Comparison of ENCODE assay signal across 25 cellular contexts in the genomic region with DNA sequence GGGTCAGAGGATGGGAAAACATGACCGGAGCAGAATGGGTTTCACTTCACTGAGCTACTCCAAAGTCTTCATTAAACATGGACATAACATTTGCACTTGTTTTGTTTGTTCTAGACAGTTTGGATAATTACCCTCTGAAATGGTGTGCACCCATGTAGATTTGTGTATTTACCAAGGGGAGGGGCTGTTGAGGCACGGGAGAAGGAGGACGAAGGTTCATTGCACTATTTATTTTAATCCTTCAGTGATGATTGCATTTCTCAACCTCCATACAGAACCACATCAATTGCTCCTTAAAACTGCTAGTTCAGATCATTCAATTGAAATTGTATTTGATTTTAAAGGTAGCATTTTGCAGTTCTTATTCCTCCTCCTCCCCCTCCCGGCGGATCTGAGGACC.
A peak's percentile ranks its signal among the peaks of the same experiment; 100 is the strongest.
DNase-seq lines count a peak whose midpoint lies in the region; ATAC-seq, FAIRE-seq and TF ChIP-seq lines count a peak whose summit lies in the region.
"Had no signal": no experiment of that assay in that cellular context is flagged by ENCODE, and none has a peak within 500 bp of the region (broad histone marks: within the 10 kb centered on the region; RNA-seq: fewer than 3 reads in every experiment).

No MANE protein-coding gene starts in this region.

- no peak for FAIRE-seq in K562 (lab: Jason Lieb, UNC)
- FAIRE-seq: GM12891, GM18507, HTR-8/SVneo had no signal

- TF ChIP-seq CTCF in BE2C (IDR thresholded peaks at IDR 0.05; ENCODE audit: low read depth, low read length) (0 out of 2 replicates have a peak, but pooled peaks have one; percentile 4), K562 (IDR thresholded peaks at IDR 0.05 in 2 of 3, conservative IDR thresholded peaks at IDR 0.05 in 1 of 3; ENCODE audit: insufficient read depth in 2 of 3, low read depth in 1 of 3, low read length in 3 of 3) (no peak; a peak in 1 of 6 replicates), chondrocyte (IDR thresholded peaks at IDR 0.05) (no peak), heart right ventricle (IDR thresholded peaks at IDR 0.05) (no peak)

- no peaks in the 10 kb centered on the region for H3K9me1 ChIP-seq in K562 (ENCODE audit: control insufficient read depth, insufficient read depth, low read length)

- ATAC-seq in K562 (peak; percentile 29; the same call in 1 of the 3 replicates), heart right ventricle (no peak)
- ATAC-seq: GM23338, HCT116 had no signal

- no peak for TF ChIP-seq POLR2A in K562 (conservative IDR thresholded peaks at IDR 0.05)

- peak; percentile 15 for DNase-seq in DMS53 (lab: John Stamatoyannopoulos, UW)
- DNase-seq in DMS53 treated with DMSO at 0.1 percent for 48 hours (lab: John Stamatoyannopoulos, UW; ENCODE audit: unreplicated experiment), result no peak
- DNase-seq in BE2C, result no peak
- peak; percentile 69 for DNase-seq in NCI-H526 treated with DMSO at 0.1 percent for 48 hours (lab: John Stamatoyannopoulos, UW)
- DNase-seq in K562 (ENCODE audit: extremely low read depth in 1 of 4, low spot score in 3 of 4), result no peak
- DNase-seq in chondrocyte (ENCODE audit: low spot score), result no peak
- no peak for DNase-seq in stimulated activated naive CD4-positive, alpha-beta T cell (lab: John Stamatoyannopoulos, UW)
- DNase-seq in heart right ventricle, result no peak
- DNase-seq: Calu3; CD4-positive, CD25-positive, alpha-beta regulatory T cell; Kasumi-1; NCI-H1092 treated with DMSO at 0.1 percent for 48 hours; NCI-H187; NCI-H2171; NCI-H446 treated with DMSO at 0.1 percent for 48 hours; Peyer's patch; SW 1271 had no signal

- intact Hi-C loops in K562 (cut with micrococcal nuclease) (no loop called here), heart right ventricle (cut with DNase I) (no loop called here)

- H2AFZ ChIP-seq in K562 (ENCODE audit: low read depth, low read length), result peak overlapping the region; percentile 46; the same call in 1 of the 2 replicates
- H2AFZ ChIP-seq: GM23338 had no signal

- 25% methylated on average over 5 of the region's 5 CpGs for WGBS in K562 (ENCODE audit: insufficient coverage, low coverage, missing lambda C conversion rate)
- 69 to 71% methylated on average over 5 of the region's 5 CpGs for WGBS in heart right ventricle, 2 donors

- H3K4me1 ChIP-seq in BE2C, result no peaks in the 10 kb centered on the region
- no peaks in the 10 kb centered on the region for H3K4me1 ChIP-seq in K562 (replicated peaks in 1 of 2; ENCODE audit: control insufficient read depth in 2 of 2, insufficient read depth in 2 of 2, low read length in 2 of 2)
- H3K4me1 ChIP-seq in heart right ventricle, result no peaks in the 10 kb centered on the region
- H3K4me1 ChIP-seq: Peyer's patch had no signal

- POLR2A ChIA-PET in K562 (lab: Yijun Ruan, JAX), result no interaction called here

- no peak for TF ChIP-seq EP300 in K562 (IDR thresholded peaks at IDR 0.05; ENCODE audit: low read length)

- in situ Hi-C loops in K562 (cut with MboI), result no loop called here

- H3K9me3 Mint-ChIP-seq in chondrocyte (ENCODE audit: low read depth), result no peaks in the 10 kb centered on the region
- H3K9me3 Mint-ChIP-seq: GM23338 had no signal

- no peak overlapping the region for H3K4me3 ChIP-seq in BE2C (ENCODE audit: low read depth, low read length)
- H3K4me3 ChIP-seq in K562, result no peak overlapping the region
- no peak overlapping the region for H3K4me3 ChIP-seq in heart right ventricle
- H3K4me3 ChIP-seq: GM23338, Peyer's patch had no signal

- H3K27ac ChIP-seq in K562 (ENCODE audit: extremely low read depth, low read depth, low read length) (no peak overlapping the region), heart right ventricle (no peak overlapping the region)
- H3K27ac ChIP-seq: 22Rv1, Peyer's patch had no signal

- no peaks in the 10 kb centered on the region for H3K36me3 ChIP-seq in BE2C
- H3K36me3 ChIP-seq in K562 (ENCODE audit: control insufficient read depth, insufficient read depth, low read length), result no peaks in the 10 kb centered on the region
- no peaks in the 10 kb centered on the region for H3K36me3 ChIP-seq in heart right ventricle
- H3K36me3 ChIP-seq: Peyer's patch had no signal

- H3K4me3 Mint-ChIP-seq in chondrocyte (ENCODE audit: unreplicated experiment), result no peak overlapping the region
- H3K4me3 Mint-ChIP-seq: B cell; CD4-positive, CD25-positive, alpha-beta regulatory T cell; GM23338; IgD-negative memory B cell had no signal

- 0 out of 4 replicates have a peak, but pooled peaks of 1 of the 2 experiments have one; percentile 2 for TF ChIP-seq RAD21 in K562 (CRISPR knock-in tag; conservative IDR thresholded peaks at IDR 0.05 in 1 of 2, IDR thresholded peaks at IDR 0.05 in 1 of 2)

- H3K27me3 Mint-ChIP-seq in chondrocyte (ENCODE audit: low read depth), result no peaks in the 10 kb centered on the region
- H3K27me3 Mint-ChIP-seq: B cell; CD4-positive, CD25-positive, alpha-beta regulatory T cell; IgD-negative memory B cell had no signal

- H3K9ac ChIP-seq in K562 (ENCODE audit: insufficient read depth in 1 of 2, low read depth in 2 of 2, low read length in 2 of 2), result no peak overlapping the region

- no TSS peak for BruUV-seq in K562 (replicated peaks; lab: Mats Ljungman, UMichigan)

- H4K20me1 ChIP-seq in K562 (replicated peaks; ENCODE audit: control insufficient read depth, insufficient read depth, low read length), result no peaks in the 10 kb centered on the region

- H3K79me2 ChIP-seq in K562 (ENCODE audit: control insufficient read depth, insufficient read depth, low read length), result no peaks in the 10 kb centered on the region

- H3K9me3 ChIP-seq in BE2C, result no peaks in the 10 kb centered on the region
- no peaks in the 10 kb centered on the region for H3K9me3 ChIP-seq in K562 (replicated peaks; ENCODE audit: control insufficient read depth, insufficient read depth, low read depth, low read length)
- peaks cover 0 to 6% (median 0%) of the 10 kb centered on the region in 11 donors for H3K9me3 ChIP-seq in heart right ventricle
- H3K9me3 ChIP-seq: Peyer's patch had no signal

- no peak overlapping the region for H3K27ac Mint-ChIP-seq in chondrocyte (ENCODE audit: unreplicated experiment)
- H3K27ac Mint-ChIP-seq: B cell; CD4-positive, CD25-positive, alpha-beta regulatory T cell; GM23338; IgD-negative memory B cell had no signal

- H3K4me2 ChIP-seq in K562 (ENCODE audit: insufficient read depth, low read length), result no peak overlapping the region
- H3K4me2 ChIP-seq: GM23338 had no signal

- H3K36me3 Mint-ChIP-seq in chondrocyte (ENCODE audit: low read depth), result no peaks in the 10 kb centered on the region
- H3K36me3 Mint-ChIP-seq: CD4-positive, CD25-positive, alpha-beta regulatory T cell; IgD-negative memory B cell had no signal

- CTCF ChIA-PET in K562 (lab: Yijun Ruan, JAX; ENCODE audit: low intra/inter-chr PET ratio), result no interaction called here

- H3K27me3 ChIP-seq in BE2C (no peaks in the 10 kb centered on the region), K562 (ENCODE audit: control insufficient read depth in 2 of 2, insufficient read depth in 2 of 2, low read length in 2 of 2) (no peaks in the 10 kb centered on the region), heart right ventricle (no peaks in the 10 kb centered on the region)
- H3K27me3 ChIP-seq: Peyer's patch had no signal

- no peaks in the 10 kb centered on the region for H3K4me1 Mint-ChIP-seq in chondrocyte (ENCODE audit: low read depth)
- H3K4me1 Mint-ChIP-seq: B cell; CD4-positive, CD25-positive, alpha-beta regulatory T cell; GM23338; IgD-negative memory B cell had no signal

TF ChIP-seq in K562, 482 proteins besides CTCF, POLR2A, EP300 and RAD21:
- TF ChIP-seq ARID2 (IDR thresholded peaks at IDR 0.05) (no peak), HIVEP1 (CRISPR knock-in tag; IDR thresholded peaks at IDR 0.05) (no peak), CEBPB (tag; IDR thresholded peaks at IDR 0.05) (no peak), SIRT6 (IDR thresholded peaks at IDR 0.05; ENCODE audit: low read depth, low read length) (no peak), ZNF12 (CRISPR knock-in tag; IDR thresholded peaks at IDR 0.05) (no peak), SETDB1 (IDR thresholded peaks at IDR 0.05; ENCODE audit: low read length) (no peak), MAZ (CRISPR knock-in tag; conservative IDR thresholded peaks at IDR 0.05 in 1 of 2, IDR thresholded peaks at IDR 0.05 in 1 of 2) (no peak), RBM39 (optimal IDR thresholded peaks at IDR 0.05; ENCODE audit: low read depth, low read length) (no peak), RAD51 (IDR thresholded peaks at IDR 0.05; ENCODE audit: borderline replicate concordance, low read depth) (no peak), TEAD1 (CRISPR knock-in tag; IDR thresholded peaks at IDR 0.05) (no peak), KLF6 (CRISPR knock-in tag; IDR thresholded peaks at IDR 0.05; ENCODE audit: borderline replicate concordance) (no peak)
- TF ChIP-seq, protein P1, sequence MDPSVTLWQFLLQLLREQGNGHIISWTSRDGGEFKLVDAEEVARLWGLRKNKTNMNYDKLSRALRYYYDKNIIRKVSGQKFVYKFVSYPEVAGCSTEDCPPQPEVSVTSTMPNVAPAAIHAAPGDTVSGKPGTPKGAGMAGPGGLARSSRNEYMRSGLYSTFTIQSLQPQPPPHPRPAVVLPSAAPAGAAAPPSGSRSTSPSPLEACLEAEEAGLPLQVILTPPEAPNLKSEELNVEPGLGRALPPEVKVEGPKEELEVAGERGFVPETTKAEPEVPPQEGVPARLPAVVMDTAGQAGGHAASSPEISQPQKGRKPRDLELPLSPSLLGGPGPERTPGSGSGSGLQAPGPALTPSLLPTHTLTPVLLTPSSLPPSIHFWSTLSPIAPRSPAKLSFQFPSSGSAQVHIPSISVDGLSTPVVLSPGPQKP (CRISPR knock-in tag; IDR thresholded peaks at IDR 0.05), result no peak
- TF ChIP-seq, protein P2, sequence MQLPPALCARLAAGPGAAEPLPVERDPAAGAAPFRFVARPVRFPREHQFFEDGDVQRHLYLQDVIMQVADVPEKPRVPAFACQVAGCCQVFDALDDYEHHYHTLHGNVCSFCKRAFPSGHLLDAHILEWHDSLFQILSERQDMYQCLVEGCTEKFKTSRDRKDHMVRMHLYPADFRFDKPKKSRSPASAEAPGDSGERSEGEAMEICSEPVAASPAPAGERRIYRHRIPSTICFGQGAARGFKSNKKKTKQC (CRISPR knock-in tag; IDR thresholded peaks at IDR 0.05), result no peak
- TF ChIP-seq, protein P3, sequence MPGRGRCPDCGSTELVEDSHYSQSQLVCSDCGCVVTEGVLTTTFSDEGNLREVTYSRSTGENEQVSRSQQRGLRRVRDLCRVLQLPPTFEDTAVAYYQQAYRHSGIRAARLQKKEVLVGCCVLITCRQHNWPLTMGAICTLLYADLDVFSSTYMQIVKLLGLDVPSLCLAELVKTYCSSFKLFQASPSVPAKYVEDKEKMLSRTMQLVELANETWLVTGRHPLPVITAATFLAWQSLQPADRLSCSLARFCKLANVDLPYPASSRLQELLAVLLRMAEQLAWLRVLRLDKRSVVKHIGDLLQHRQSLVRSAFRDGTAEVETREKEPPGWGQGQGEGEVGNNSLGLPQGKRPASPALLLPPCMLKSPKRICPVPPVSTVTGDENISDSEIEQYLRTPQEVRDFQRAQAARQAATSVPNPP (IDR thresholded peaks at IDR 0.05; ENCODE audit: borderline replicate concordance, insufficient read depth, insufficient read length), result no peak

Comparison
In these comparisons a context has a peak if more than half of its experiments do, and no peak if none do; other contexts are left out.
1. DNase-seq: peak in DMS53 (single experiment) and NCI-H526 treated with DMSO at 0.1 percent for 48 hours (single experiment); none in DMS53 treated with DMSO at 0.1 percent for 48 hours (single experiment), BE2C (single experiment), K562 (0 of 4), chondrocyte (single experiment), stimulated activated naive CD4-positive, alpha-beta T cell (0 of 6) and heart right ventricle (0 of 2).